Comparison of ENCODE assay signal across 14 cellular contexts in the genomic region with DNA sequence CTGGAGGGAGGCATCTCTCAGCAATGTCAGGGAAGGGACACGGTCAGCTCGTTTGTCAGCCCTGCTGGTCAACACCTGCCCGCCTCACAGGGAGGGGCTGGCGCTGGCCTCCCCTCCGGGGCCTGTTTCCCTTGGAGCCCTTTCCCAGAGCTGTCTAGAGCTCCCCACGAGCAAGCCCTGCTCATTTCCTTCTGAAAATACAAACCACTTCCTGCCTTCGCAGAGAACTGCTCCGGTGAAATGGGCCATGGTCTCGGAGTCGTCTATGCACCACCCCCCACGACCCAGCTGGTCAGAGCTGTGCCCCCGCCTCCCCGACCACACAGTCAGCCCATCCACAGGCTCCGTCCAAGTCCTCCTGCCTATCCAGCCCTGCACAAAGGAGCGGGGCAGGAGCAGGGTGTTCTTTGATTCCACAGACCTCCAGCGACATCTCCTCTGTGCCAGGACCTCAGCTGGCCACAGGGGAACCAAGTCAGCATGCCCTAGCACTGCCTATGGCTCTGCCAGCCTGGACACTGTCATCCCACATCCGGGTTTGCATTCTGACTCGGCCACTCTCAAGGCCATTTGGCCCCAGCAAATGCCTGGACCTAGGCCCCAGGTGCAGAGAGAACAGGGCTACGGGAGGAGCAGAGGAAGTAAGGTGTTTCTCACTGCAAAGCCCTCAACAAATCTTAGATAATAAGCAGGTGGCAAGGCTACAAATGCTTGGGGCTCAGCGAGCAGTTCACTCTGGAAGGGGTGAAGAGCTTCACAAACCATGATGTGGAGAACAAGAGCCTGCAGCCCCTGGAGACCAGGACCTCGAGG.
DNase-seq lines count a peak whose midpoint lies in the region; ATAC-seq and TF ChIP-seq lines count a peak whose summit lies in the region.
"Had no signal": no experiment of that assay in that cellular context is flagged by ENCODE, and none has a peak within 500 bp of the region (broad histone marks: within the 10 kb centered on the region; RNA-seq: fewer than 3 reads in every experiment).

No MANE protein-coding gene starts in this region.

- no peaks in the 10 kb centered on the region for H3K79me2 ChIP-seq in GM23338 (replicated peaks; ENCODE audit: insufficient read depth)
- H3K79me2 ChIP-seq: parathyroid adenoma had no signal

- ATAC-seq in GM23338 (no peak), HG03159 (IDR thresholded peaks at IDR 0.05; ENCODE audit: unreplicated experiment) (no peak)
- ATAC-seq: foreskin keratinocyte, left lobe of liver, upper lobe of right lung had no signal

- H3K4me3 ChIP-seq in GM23338 (no peak overlapping the region), SJCRH30 (no peak overlapping the region)
- H3K4me3 ChIP-seq: SK-N-MC, upper lobe of right lung had no signal

- H3K4me2 ChIP-seq in GM23338: no peak overlapping the region

- DNase-seq in GM23338 (ENCODE audit: low spot score) (no peak), SJCRH30 (peak; percentile 49 to 55), NCI-H226 (no peak), NCI-H1105 (lab: John Stamatoyannopoulos, UW) (no peak), RKO (ENCODE audit: low spot score) (no peak)
- peak; percentile 34 for DNase-seq in stimulated activated CD4-positive, alpha-beta T cell treated with anti-CD3 and anti-CD28 coated beads, Interleukin-15, amount 100 ng/mL, for 24 hours
- DNase-seq: DMS153, foreskin keratinocyte, upper lobe of right lung had no signal

- H3K27me3 ChIP-seq in GM23338 (ENCODE audit: insufficient read depth): no peaks in the 10 kb centered on the region
- H3K27me3 ChIP-seq in SJCRH30: no peaks in the 10 kb centered on the region
- H3K27me3 ChIP-seq: upper lobe of right lung had no signal

- H3K36me3 ChIP-seq in GM23338 (ENCODE audit: insufficient read depth): no peaks in the 10 kb centered on the region
- H3K36me3 ChIP-seq in SJCRH30: no peaks in the 10 kb centered on the region
- H3K36me3 ChIP-seq: upper lobe of right lung had no signal

- H3K27me3 Mint-ChIP-seq in GM23338 (ENCODE audit: insufficient read depth, low read depth, poor library complexity): peaks cover 9% of the 10 kb centered on the region
- H3K27me3 Mint-ChIP-seq in activated naive CD4-positive, alpha-beta T cell treated with anti-CD3 and anti-CD28 coated beads, Interleukin-2, amount 50 U/mL, for 24 hours: no peaks in the 10 kb centered on the region

- no peaks in the 10 kb centered on the region for H3F3A ChIP-seq in GM23338 (replicated peaks; ENCODE audit: low read depth)

- 0 out of 2 replicates have a peak overlapping the region, but pooled peaks have one; percentile 7 for H2AFZ ChIP-seq in GM23338
- H2AFZ ChIP-seq: parathyroid adenoma had no signal

- H3K27ac Mint-ChIP-seq in GM23338: no peak overlapping the region
- H3K27ac Mint-ChIP-seq in activated naive CD4-positive, alpha-beta T cell treated with anti-CD3 and anti-CD28 coated beads, Interleukin-2, amount 50 U/mL, for 24 hours: peak overlapping the region; percentile 87

- H3K4me1 Mint-ChIP-seq in GM23338: 0 out of 3 replicates have a peak, but pooled peaks cover 2% of the 10 kb centered on the region
- H3K4me1 Mint-ChIP-seq in activated naive CD4-positive, alpha-beta T cell treated with anti-CD3 and anti-CD28 coated beads, Interleukin-2, amount 50 U/mL, for 24 hours: peaks cover 42% of the 10 kb centered on the region

- H4K20me1 ChIP-seq in GM23338 (replicated peaks; ENCODE audit: insufficient read depth): no peaks in the 10 kb centered on the region

- no peak overlapping the region for H3K4me3 Mint-ChIP-seq in GM23338
- H3K4me3 Mint-ChIP-seq in activated naive CD4-positive, alpha-beta T cell treated with anti-CD3 and anti-CD28 coated beads, Interleukin-2, amount 50 U/mL, for 24 hours: peak overlapping the region; percentile 61

- H3K9me3 Mint-ChIP-seq in GM23338: no peaks in the 10 kb centered on the region
- no peaks in the 10 kb centered on the region for H3K9me3 Mint-ChIP-seq in activated naive CD4-positive, alpha-beta T cell treated with anti-CD3 and anti-CD28 coated beads, Interleukin-2, amount 50 U/mL, for 24 hours

- H3K4me1 ChIP-seq in GM23338 (ENCODE audit: insufficient read depth) (no peaks in the 10 kb centered on the region), SJCRH30 (peaks cover 37% of the 10 kb centered on the region)
- H3K4me1 ChIP-seq: foreskin keratinocyte, parathyroid adenoma, upper lobe of right lung had no signal

- H3K27ac ChIP-seq in GM23338 (ENCODE audit: low read depth) (no peak overlapping the region), SJCRH30 (peak overlapping the region; percentile 39)
- H3K27ac ChIP-seq: foreskin keratinocyte, parathyroid adenoma, SK-N-MC, upper lobe of right lung had no signal

- TF ChIP-seq CTCF in GM23338 (conservative IDR thresholded peaks at IDR 0.05; ENCODE audit: low read depth in 2 of 2): no peak

- H3K9me3 ChIP-seq in SJCRH30 (replicated peaks): no peaks in the 10 kb centered on the region
- H3K9me3 ChIP-seq: upper lobe of right lung had no signal

- H3K9me2 ChIP-seq in GM23338 (ENCODE audit: insufficient read depth): no peaks in the 10 kb centered on the region

- H3K36me3 Mint-ChIP-seq in GM23338 (ENCODE audit: low read depth): no peaks in the 10 kb centered on the region
- no peaks in the 10 kb centered on the region for H3K36me3 Mint-ChIP-seq in activated naive CD4-positive, alpha-beta T cell treated with anti-CD3 and anti-CD28 coated beads, Interleukin-2, amount 50 U/mL, for 24 hours

TF ChIP-seq in GM23338, 12 proteins besides CTCF, POLR2A, EP300 and RAD21 (continues in another document):
- TF ChIP-seq EZH2 (IDR thresholded peaks at IDR 0.05; ENCODE audit: low read depth, unreplicated experiment) (no peak), CREB1 (CRISPR knock-in tag; IDR thresholded peaks at IDR 0.05; ENCODE audit: low read depth) (no peak), POLR2AphosphoS5 (IDR thresholded peaks at IDR 0.05; ENCODE audit: low read depth) (no peak), JUNB (IDR thresholded peaks at IDR 0.05; ENCODE audit: unreplicated experiment) (no peak), EZH2phosphoT487 (IDR thresholded peaks at IDR 0.05; ENCODE audit: unreplicated experiment) (no peak)
- TF ChIP-seq, protein P1, sequence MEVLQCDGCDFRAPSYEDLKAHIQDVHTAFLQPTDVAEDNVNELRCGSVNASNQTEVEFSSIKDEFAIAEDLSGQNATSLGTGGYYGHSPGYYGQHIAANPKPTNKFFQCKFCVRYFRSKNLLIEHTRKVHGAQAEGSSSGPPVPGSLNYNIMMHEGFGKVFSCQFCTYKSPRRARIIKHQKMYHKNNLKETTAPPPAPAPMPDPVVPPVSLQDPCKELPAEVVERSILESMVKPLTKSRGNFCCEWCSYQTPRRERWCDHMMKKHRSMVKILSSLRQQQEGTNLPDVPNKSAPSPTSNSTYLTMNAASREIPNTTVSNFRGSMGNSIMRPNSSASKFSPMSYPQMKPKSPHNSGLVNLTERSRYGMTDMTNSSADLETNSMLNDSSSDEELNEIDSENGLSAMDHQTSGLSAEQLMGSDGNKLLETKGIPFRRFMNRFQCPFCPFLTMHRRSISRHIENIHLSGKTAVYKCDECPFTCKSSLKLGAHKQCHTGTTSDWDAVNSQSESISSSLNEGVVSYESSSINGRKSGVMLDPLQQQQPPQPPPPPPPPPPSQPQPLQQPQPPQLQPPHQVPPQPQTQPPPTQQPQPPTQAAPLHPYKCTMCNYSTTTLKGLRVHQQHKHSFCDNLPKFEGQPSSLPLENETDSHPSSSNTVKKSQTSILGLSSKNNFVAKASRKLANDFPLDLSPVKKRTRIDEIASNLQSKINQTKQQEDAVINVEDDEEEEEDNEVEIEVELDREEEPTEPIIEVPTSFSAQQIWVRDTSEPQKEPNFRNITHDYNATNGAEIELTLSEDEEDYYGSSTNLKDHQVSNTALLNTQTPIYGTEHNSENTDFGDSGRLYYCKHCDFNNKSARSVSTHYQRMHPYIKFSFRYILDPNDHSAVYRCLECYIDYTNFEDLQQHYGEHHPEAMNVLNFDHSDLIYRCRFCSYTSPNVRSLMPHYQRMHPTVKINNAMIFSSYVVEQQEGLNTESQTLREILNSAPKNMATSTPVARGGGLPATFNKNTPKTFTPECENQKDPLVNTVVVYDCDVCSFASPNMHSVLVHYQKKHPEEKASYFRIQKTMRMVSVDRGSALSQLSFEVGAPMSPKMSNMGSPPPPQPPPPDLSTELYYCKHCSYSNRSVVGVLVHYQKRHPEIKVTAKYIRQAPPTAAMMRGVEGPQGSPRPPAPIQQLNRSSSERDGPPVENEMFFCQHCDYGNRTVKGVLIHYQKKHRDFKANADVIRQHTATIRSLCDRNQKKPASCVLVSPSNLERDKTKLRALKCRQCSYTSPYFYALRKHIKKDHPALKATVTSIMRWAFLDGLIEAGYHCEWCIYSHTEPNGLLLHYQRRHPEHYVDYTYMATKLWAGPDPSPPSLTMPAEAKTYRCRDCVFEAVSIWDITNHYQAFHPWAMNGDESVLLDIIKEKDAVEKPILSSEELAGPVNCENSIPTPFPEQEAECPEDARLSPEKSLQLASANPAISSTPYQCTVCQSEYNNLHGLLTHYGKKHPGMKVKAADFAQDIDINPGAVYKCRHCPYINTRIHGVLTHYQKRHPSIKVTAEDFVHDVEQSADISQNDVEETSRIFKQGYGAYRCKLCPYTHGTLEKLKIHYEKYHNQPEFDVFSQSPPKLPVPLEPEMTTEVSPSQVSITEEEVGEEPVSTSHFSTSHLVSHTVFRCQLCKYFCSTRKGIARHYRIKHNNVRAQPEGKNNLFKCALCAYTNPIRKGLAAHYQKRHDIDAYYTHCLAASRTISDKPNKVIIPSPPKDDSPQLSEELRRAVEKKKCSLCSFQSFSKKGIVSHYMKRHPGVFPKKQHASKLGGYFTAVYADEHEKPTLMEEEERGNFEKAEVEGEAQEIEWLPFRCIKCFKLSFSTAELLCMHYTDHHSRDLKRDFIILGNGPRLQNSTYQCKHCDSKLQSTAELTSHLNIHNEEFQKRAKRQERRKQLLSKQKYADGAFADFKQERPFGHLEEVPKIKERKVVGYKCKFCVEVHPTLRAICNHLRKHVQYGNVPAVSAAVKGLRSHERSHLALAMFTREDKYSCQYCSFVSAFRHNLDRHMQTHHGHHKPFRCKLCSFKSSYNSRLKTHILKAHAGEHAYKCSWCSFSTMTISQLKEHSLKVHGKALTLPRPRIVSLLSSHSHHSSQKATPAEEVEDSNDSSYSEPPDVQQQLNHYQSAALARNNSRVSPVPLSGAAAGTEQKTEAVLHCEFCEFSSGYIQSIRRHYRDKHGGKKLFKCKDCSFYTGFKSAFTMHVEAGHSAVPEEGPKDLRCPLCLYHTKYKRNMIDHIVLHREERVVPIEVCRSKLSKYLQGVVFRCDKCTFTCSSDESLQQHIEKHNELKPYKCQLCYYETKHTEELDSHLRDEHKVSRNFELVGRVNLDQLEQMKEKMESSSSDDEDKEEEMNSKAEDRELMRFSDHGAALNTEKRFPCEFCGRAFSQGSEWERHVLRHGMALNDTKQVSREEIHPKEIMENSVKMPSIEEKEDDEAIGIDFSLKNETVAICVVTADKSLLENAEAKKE (CRISPR knock-in tag; IDR thresholded peaks at IDR 0.05): no peak

Comparison
In these comparisons a context has a peak if more than half of its experiments do, and no peak if none do; other contexts are left out.
1. DNase-seq: peak in SJCRH30 (2 of 2) and stimulated activated CD4-positive, alpha-beta T cell treated with anti-CD3 and anti-CD28 coated beads, Interleukin-15, amount 100 ng/mL, for 24 hours (single experiment); none in GM23338 (single experiment), NCI-H226 (single experiment), NCI-H1105 (single experiment) and RKO (single experiment).